In the genomic region with DNA sequence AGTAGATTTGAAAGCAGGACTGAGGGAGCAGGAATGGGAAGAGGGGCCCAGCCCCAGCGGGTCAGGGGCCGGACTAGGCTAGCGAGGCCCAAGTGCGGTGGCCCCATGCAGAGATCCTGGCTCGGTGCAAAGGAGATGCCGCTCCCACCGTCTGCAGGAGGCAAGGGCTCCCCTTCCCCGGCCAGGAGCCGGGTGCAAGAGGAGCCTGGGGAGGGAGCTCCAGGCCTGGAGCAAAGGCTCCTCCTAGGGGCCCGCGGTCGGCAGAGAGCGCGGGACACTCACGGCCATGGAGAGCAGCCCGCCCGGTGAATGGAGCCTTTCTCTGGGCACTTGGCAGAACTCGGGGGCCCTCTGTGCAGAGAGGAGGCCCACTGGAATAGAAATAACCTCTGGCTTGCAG, we compare ENCODE assay signal across 16 cellular contexts.
DNase-seq lines count a peak whose midpoint lies in the region; ATAC-seq lines count a peak whose summit lies in the region.
"Had no signal": no experiment of that assay in that cellular context is flagged by ENCODE, and none has a peak within 500 bp of the region (broad histone marks: within the 10 kb centered on the region; RNA-seq: fewer than 3 reads in every experiment).

No MANE protein-coding gene starts in this region.

- DNase-seq in Ammon's horn (ENCODE audit: low spot score) (peak; percentile 70), anterior cingulate cortex (lab: John Stamatoyannopoulos, UW) (peak in 51 of 58 donors; percentile 9 to 86 (median 64)), head of caudate nucleus (peak; percentile 30 to 87 (median 67)), nucleus accumbens (lab: John Stamatoyannopoulos, UW) (peak in 48 of 56 donors; percentile 12 to 85 (median 50)), SKM-1 treated with dmso at 0.1 percent for 144 hours (lab: John Stamatoyannopoulos, UW; ENCODE audit: unreplicated experiment) (no peak)
- no peak for DNase-seq in stimulated activated CD4-positive, alpha-beta T cell treated with anti-CD3 and anti-CD28 coated beads, Interleukin-1b, Interleukin-23, amount 100 ng/mL, for 48 hours
- DNase-seq: activated CD8-positive, alpha-beta memory T cell treated with anti-CD3 and anti-CD28 coated beads, Interleukin-2, amount 50 U/mL, for 48 hours; AML-193; naive B cell; NCI-H146; NCI-H524; SHP77; stimulated activated CD8-positive, alpha-beta memory T cell treated with anti-CD3 and anti-CD28 coated beads, Interleukin-4, amount 100 ng/mL, for 48 hours had no signal

- ATAC-seq in HG03520 (IDR thresholded peaks at IDR 0.05; ENCODE audit: unreplicated experiment) (no peak), GM18907 (IDR thresholded peaks at IDR 0.05; ENCODE audit: unreplicated experiment) (no peak)
- ATAC-seq: HCT116 had no signal

- intact Hi-C loops in head of caudate nucleus (cut with DNase I): loop anchor here (5.0 kb wide), 1 partner anchor 41 kb away; a partner anchor contains a TSS

Comparison
In these comparisons a context has a peak if more than half of its experiments do, and no peak if none do; other contexts are left out.
1. DNase-seq: peak in Ammon's horn (single experiment), anterior cingulate cortex (51 of 58), head of caudate nucleus (42 of 42) and nucleus accumbens (48 of 56); none in SKM-1 treated with dmso at 0.1 percent for 144 hours (single experiment) and stimulated activated CD4-positive, alpha-beta T cell treated with anti-CD3 and anti-CD28 coated beads, Interleukin-1b, Interleukin-23, amount 100 ng/mL, for 48 hours (single experiment).